20 cellular contexts compared by ENCODE assay signal in genomic region chr19:14479309-14479984, GRCh38. TPM values are rescaled to one million over a fixed set of nuclear protein-coding genes. Genes with fewer than 3 reads are reported as not detected.
DNase-seq lines count a peak whose midpoint lies in the region; ATAC-seq, FAIRE-seq and TF ChIP-seq lines count a peak whose summit lies in the region.
"Had no signal": no experiment of that assay in that cellular context is flagged by ENCODE, and none has a peak within 500 bp of the region (broad histone marks: within the 10 kb centered on the region; RNA-seq: fewer than 3 reads in every experiment).

No MANE protein-coding gene starts in this region.

- H3K27me3 Mint-ChIP-seq in WTC11 (ENCODE audit: low read depth): peaks cover 2% of the 10 kb centered on the region; the same call in 1 of the 2 replicates

- no peak for ATAC-seq in Right ventricle myocardium inferior
- no peak for ATAC-seq in heart left ventricle
- no peak for ATAC-seq in K562
- no peak for ATAC-seq in WTC11
- ATAC-seq in HG03097 (IDR thresholded peaks at IDR 0.05; ENCODE audit: low FRiP score, unreplicated experiment): no peak

- TF ChIP-seq POLR2A in heart left ventricle (IDR thresholded peaks at IDR 0.05) (no peak), K562 (conservative IDR thresholded peaks at IDR 0.05) (no peak; the same call in 1 of the 2 replicates), spleen (IDR thresholded peaks at IDR 0.05) (no peak)

- H3K9me3 ChIP-seq in heart left ventricle (no peaks in the 10 kb centered on the region), K562 (replicated peaks; ENCODE audit: control insufficient read depth, insufficient read depth, low read depth, low read length) (no peaks in the 10 kb centered on the region), spleen (no peaks in the 10 kb centered on the region)
- H3K9me3 ChIP-seq: Caco-2 had no signal

- H3K27me3 ChIP-seq in heart left ventricle (peaks cover 0 to 16% (median 10%) of the 10 kb centered on the region in 9 donors), K562 (ENCODE audit: control insufficient read depth in 2 of 2, insufficient read depth in 2 of 2, low read length in 2 of 2) (no peaks in the 10 kb centered on the region), spleen (replicated peaks in 1 of 7) (peaks cover 0 to 24% (median 13%) of the 10 kb centered on the region in 7 donors)

- H3K9me1 ChIP-seq in K562 (ENCODE audit: control insufficient read depth, insufficient read depth, low read length): no peaks in the 10 kb centered on the region

- H3K27ac ChIP-seq in heart left ventricle (no peak overlapping the region), K562 (ENCODE audit: extremely low read depth, low read depth, low read length) (no peak overlapping the region), spleen (peak overlapping the region in 6 of 8 donors; percentile 13 to 75 (median 44))
- H3K27ac ChIP-seq: 22Rv1, GM23248 had no signal

- no peaks in the 10 kb centered on the region for H3K9me3 Mint-ChIP-seq in WTC11
- H3K9me3 Mint-ChIP-seq: CD4-positive, alpha-beta T cell; HFFc6 had no signal

- TF ChIP-seq CTCF in heart left ventricle (IDR thresholded peaks at IDR 0.05) (no peak), K562 (IDR thresholded peaks at IDR 0.05 in 2 of 3, conservative IDR thresholded peaks at IDR 0.05 in 1 of 3; ENCODE audit: insufficient read depth in 2 of 3, low read depth in 1 of 3, low read length in 3 of 3) (no peak), spleen (IDR thresholded peaks at IDR 0.05 in 8 of 11, conservative IDR thresholded peaks at IDR 0.05 in 3 of 11) (no peak), WTC11 (IDR thresholded peaks at IDR 0.05) (no peak)

- no peak overlapping the region for H3K4me3 Mint-ChIP-seq in WTC11
- H3K4me3 Mint-ChIP-seq: CD4-positive, alpha-beta T cell; HFFc6 had no signal

- H3K79me2 ChIP-seq in K562 (ENCODE audit: control insufficient read depth, insufficient read depth, low read length): no peaks in the 10 kb centered on the region

- TF ChIP-seq RAD21 in Ishikawa (IDR thresholded peaks at IDR 0.05; ENCODE audit: low read depth) (no peak), K562 (CRISPR knock-in tag; conservative IDR thresholded peaks at IDR 0.05 in 1 of 2, IDR thresholded peaks at IDR 0.05 in 1 of 2) (no peak)

- peaks cover 0 to 31% (median 14%) of the 10 kb centered on the region in 12 donors for H3K4me1 ChIP-seq in heart left ventricle
- H3K4me1 ChIP-seq in K562 (replicated peaks in 1 of 2; ENCODE audit: control insufficient read depth in 2 of 2, insufficient read depth in 2 of 2, low read length in 2 of 2): peaks cover 9 to 57% of the 10 kb centered on the region in 2 experiments
- H3K4me1 ChIP-seq in spleen: peaks cover 10 to 65% (median 35%) of the 10 kb centered on the region in 6 donors
- H3K4me1 ChIP-seq: Caco-2 had no signal

- H3K4me1 Mint-ChIP-seq in WTC11: peaks cover 16% of the 10 kb centered on the region

- H3K4me2 ChIP-seq in K562 (ENCODE audit: insufficient read depth, low read length): no peak overlapping the region

- TF ChIP-seq EP300 in Ishikawa (IDR thresholded peaks at IDR 0.05; ENCODE audit: borderline replicate concordance) (no peak), K562 (IDR thresholded peaks at IDR 0.05; ENCODE audit: low read length) (no peak)

- 80 to 93% (median 89%) methylated on average over 14 of the region's 14 CpGs for WGBS in heart left ventricle, 4 donors
- WGBS in K562 (ENCODE audit: insufficient coverage, low coverage, missing lambda C conversion rate): 85% methylated on average over 8 of the region's 14 CpGs
- 60 to 84% (median 69%) methylated on average over 14 of the region's 14 CpGs for WGBS in spleen, 5 donors

- DNase-seq in Right ventricle myocardium inferior (ENCODE audit: missing footprints): peak; percentile 72
- no peak for DNase-seq in heart left ventricle
- DNase-seq in K562 (ENCODE audit: extremely low read depth in 1 of 4, low spot score in 3 of 4): no peak
- DNase-seq in spleen: no peak
- no peak for DNase-seq in WTC11 (ENCODE audit: low spot score)
- DNase-seq in CD1c-positive myeloid dendritic cell (ENCODE audit: extremely low spot score): no peak
- DNase-seq: GM23248, HFFc6, NCI-H1436, NCI-H2029 treated with DMSO at 0.1 percent for 48 hours, NCI-H2171 treated with DMSO at 0.1 percent for 48 hours, NCI-H446 treated with DMSO at 0.1 percent for 48 hours, SHP77 treated with DMSO at 0.1 percent for 48 hours had no signal

- H3K36me3 ChIP-seq in heart left ventricle (peaks cover 0 to 57% (median 37%) of the 10 kb centered on the region in 9 donors), K562 (ENCODE audit: control insufficient read depth, insufficient read depth, low read length) (peaks cover 19% of the 10 kb centered on the region; the same call in 2 of the 3 replicates), spleen (peaks cover 0 to 57% (median 25%) of the 10 kb centered on the region in 6 donors)

- no peak overlapping the region for H2AFZ ChIP-seq in K562 (ENCODE audit: low read depth, low read length)
- H2AFZ ChIP-seq: GM23248 had no signal

- no TSS peak for BruUV-seq in K562 (replicated peaks; lab: Mats Ljungman, UMichigan)

- no peak for FAIRE-seq in K562 (lab: Jason Lieb, UNC)
- FAIRE-seq: HepG2, RCC 7860 had no signal

- H4K20me1 ChIP-seq in K562 (replicated peaks; ENCODE audit: control insufficient read depth, insufficient read depth, low read length): no peaks in the 10 kb centered on the region

- POLR2A ChIA-PET in K562 (lab: Yijun Ruan, JAX): interaction anchor here (0.6 kb wide), 1 partner anchor 73 kb away, joined by 3 read pairs; no protein-coding TSS in a partner anchor
- POLR2A ChIA-PET in WTC11 (lab: Charles Lee): interaction anchor here (1.0 kb wide), 1 partner anchor 16 kb away, joined by 3 read pairs; the partner anchor contains the start of gene GIPC1

- H3K36me3 Mint-ChIP-seq in WTC11: peaks cover 14% of the 10 kb centered on the region

- CTCF ChIA-PET in K562 (lab: Yijun Ruan, JAX; ENCODE audit: low intra/inter-chr PET ratio): interaction anchor here (1.2 to 2.3 kb wide), 3 partner anchors 329 to 599 kb away, joined by 3 to 7 read pairs (median 6); partner anchors contain the start of gene ASF1B
- CTCF ChIA-PET in WTC11 (lab: Charles Lee): interaction anchor here (0.6 to 4.7 kb wide), 50 partner anchors 7 to 1594 kb away, joined by 3 to 48 read pairs (median 5); partner anchors contain the start of genes ASF1B, DDX39A, DNAJB1 and GIPC1

- intact Hi-C loops in Right ventricle myocardium inferior (cut with DNase I): loop anchor here (10.0 kb wide), 1 partner anchor 335 kb away; no protein-coding TSS in a partner anchor
- intact Hi-C loops in heart left ventricle (cut with DNase I): loop anchor here in 7 of 10 donors (5.0 to 10.0 kb wide), 6 partner anchors 37 to 345 kb away; partner anchors contain the start of gene ASF1B (in 1 of the 7)
- intact Hi-C loops in K562 (cut with micrococcal nuclease): no loop called here
- intact Hi-C loops in spleen (cut with DNase I; ENCODE audit: low total_unique reads): no loop called here

- peak overlapping the region in 1 of 2 experiments; percentile 85; a peak in 2 of 4 replicates for H3K9ac ChIP-seq in K562 (ENCODE audit: insufficient read depth in 1 of 2, low read depth in 2 of 2, low read length in 2 of 2)
- H3K9ac ChIP-seq: GM23248 had no signal

- no peak overlapping the region for H3K27ac Mint-ChIP-seq in WTC11
- H3K27ac Mint-ChIP-seq: CD4-positive, alpha-beta T cell; HFFc6 had no signal

- in situ Hi-C loops in K562 (cut with MboI): loop anchor here (5.0 kb wide), 1 partner anchor 282 kb away; no protein-coding TSS in a partner anchor

- no peak overlapping the region for H3K4me3 ChIP-seq in heart left ventricle
- H3K4me3 ChIP-seq in K562: no peak overlapping the region
- peak overlapping the region in 1 of 8 donors; percentile 32 for H3K4me3 ChIP-seq in spleen
- H3K4me3 ChIP-seq: GM23248 had no signal

RNA-seq across cellular contexts. Expression of gene PTGER1, which starts 4.3 kb away (rescaled TPM):
- total RNA-seq in Right ventricle myocardium inferior (not detected), heart left ventricle (under 1 TPM in 1 of 9 donors, not detected in 8; 0.35 TPM), K562 (2014; rRNA removed) (0.27 and 0.29 TPM in 2 replicates), K562 (2014; rRNA removed; fragmentation: Illumina TruSeq; extraction: Trizol) (not detected in 2 replicates), K562 (2015; rRNA removed; fragmentation: Illumina TruSeq; extraction: Trizol) (not detected in 2 replicates), K562 (2021) (0.29 and 0.35 TPM in 2 replicates), spleen (10 to 100 TPM in 5 of 7 donors, 1 to 10 TPM in 2; 4.6 to 26.8 (median 12.4) TPM), WTC11 (2021) (0.68 to 1.2 TPM (median 0.87 TPM) in 3 replicates)
- polyA plus RNA-seq in heart left ventricle (under 1 TPM in 1 of 2 donors, not detected in 1; 0.15 TPM), K562 (2011; rRNA removed) (0.06 TPM in 1 of 2 replicates, not detected in the other), K562 (2014; fragmentation: Illumina TruSeq; extraction: Trizol) (not detected in 2 replicates), K562 (2014; fragmentation: Nextera tagmentation; extraction: Ambion mirVana) (not detected), K562 (2014; rRNA removed) (0.34 and 0.36 TPM in 2 replicates), spleen (1 to 10 TPM; 1.8 to 2.8 (median 2.2) TPM)
- total RNA-seq in K562 (2011; cell fraction: chromatin; rRNA removed; ENCODE audit: low replicate concordance): not detected in 2 replicates
- 1.1 and 1.3 TPM in 2 replicates for total RNA-seq in K562 (2011; cell fraction: nucleolus; rRNA removed)
- 0.51 TPM in 1 of 2 replicates, not detected in the other for total RNA-seq in K562 (2011; cell fraction: nucleoplasm; rRNA removed)
- 0.10 and 0.88 TPM in 2 replicates for polyA plus RNA-seq in K562 (2011; cell fraction: cytosol; rRNA removed)
- polyA plus RNA-seq in K562 (2011; cell fraction: nucleus; rRNA removed): 0.13 and 0.34 TPM in 2 replicates
- polyA plus RNA-seq in K562 (2012): 0.16 and 0.65 TPM in 2 replicates
- polyA minus RNA-seq in K562 (2011; rRNA and poly(A)+ RNA removed): not detected in 2 replicates
- not detected in 2 replicates for polyA minus RNA-seq in K562 (2011; cell fraction: cytosol; rRNA and poly(A)+ RNA removed)
- polyA minus RNA-seq in K562 (2011; cell fraction: nucleus; rRNA and poly(A)+ RNA removed): 0.40 TPM in 1 of 2 replicates, not detected in the other
- total RNA-seq: CD4-positive, alpha-beta T cell; HepG2 had no signal

RNA-seq across cellular contexts. Expression of gene GIPC1, which starts 16.5 kb away (rescaled TPM):
- total RNA-seq in Right ventricle myocardium inferior (50.0 TPM), heart left ventricle (10 to 100 TPM; 44.9 to 82.7 (median 49.3) TPM), K562 (2014; rRNA removed) (54.7 and 71.2 TPM in 2 replicates), K562 (2014; rRNA removed; fragmentation: Illumina TruSeq; extraction: Trizol) (7.8 and 12.0 TPM in 2 replicates), K562 (2015; rRNA removed; fragmentation: Illumina TruSeq; extraction: Trizol) (39.7 and 46.3 TPM in 2 replicates), K562 (2021) (49.7 and 51.7 TPM in 2 replicates), spleen (10 to 100 TPM; 17.1 to 40.4 (median 21.7) TPM), WTC11 (2021) (70.7 to 76.5 TPM (median 75.0 TPM) in 3 replicates)
- polyA plus RNA-seq in heart left ventricle (10 to 100 TPM; 54.9 to 87.4 TPM), K562 (2011; rRNA removed) (24.8 and 26.6 TPM in 2 replicates), K562 (2014; fragmentation: Illumina TruSeq; extraction: Trizol) (13.6 and 35.1 TPM in 2 replicates), K562 (2014; fragmentation: Nextera tagmentation; extraction: Ambion mirVana) (1 to 10 TPM in 1 of 2 experiments, under 1 TPM in 1; 0.49 to 1.1 TPM), K562 (2014; rRNA removed) (50.8 and 52.2 TPM in 2 replicates), spleen (10 to 100 TPM; 30.0 to 58.1 (median 31.3) TPM)
- total RNA-seq in K562 (2011; cell fraction: chromatin; rRNA removed; ENCODE audit: low replicate concordance): 18.6 and 50.3 TPM in 2 replicates
- 32.9 and 38.4 TPM in 2 replicates for total RNA-seq in K562 (2011; cell fraction: nucleolus; rRNA removed)
- total RNA-seq in K562 (2011; cell fraction: nucleoplasm; rRNA removed): 26.4 and 30.8 TPM in 2 replicates
- polyA plus RNA-seq in K562 (2011; cell fraction: cytosol; rRNA removed): 25.0 and 75.6 TPM in 2 replicates
- polyA plus RNA-seq in K562 (2011; cell fraction: nucleus; rRNA removed): 15.3 and 27.8 TPM in 2 replicates
- 37.9 and 39.8 TPM in 2 replicates for polyA plus RNA-seq in K562 (2012)
- polyA minus RNA-seq in K562 (2011; rRNA and poly(A)+ RNA removed): 6.3 and 11.7 TPM in 2 replicates
- polyA minus RNA-seq in K562 (2011; cell fraction: cytosol; rRNA and poly(A)+ RNA removed): 32.3 and 41.7 TPM in 2 replicates
- polyA minus RNA-seq in K562 (2011; cell fraction: nucleus; rRNA and poly(A)+ RNA removed): 8.9 and 9.0 TPM in 2 replicates

RNA-seq across cellular contexts. Expression of gene DNAJB1, which starts 38.8 kb away (rescaled TPM):
- total RNA-seq in Right ventricle myocardium inferior (46.9 TPM), heart left ventricle (10 to 100 TPM; 34.7 to 70.6 (median 44.8) TPM), K562 (2014; rRNA removed) (62.1 and 71.5 TPM in 2 replicates), K562 (2014; rRNA removed; fragmentation: Illumina TruSeq; extraction: Trizol) (51.2 and 60.9 TPM in 2 replicates), K562 (2015; rRNA removed; fragmentation: Illumina TruSeq; extraction: Trizol) (85.3 and 86.5 TPM in 2 replicates), K562 (2021) (94.8 and 99.9 TPM in 2 replicates), spleen (100 to 1,000 TPM in 1 of 7 donors, 10 to 100 TPM in 6; 33.9 to 157 (median 43.0) TPM), WTC11 (2021) (54.5 to 88.7 TPM (median 81.9 TPM) in 3 replicates)
- polyA plus RNA-seq in heart left ventricle (10 to 100 TPM; 27.5 to 69.1 TPM), K562 (2011; rRNA removed) (83.5 and 113 TPM in 2 replicates), K562 (2014; fragmentation: Illumina TruSeq; extraction: Trizol) (78.3 and 100 TPM in 2 replicates), K562 (2014; fragmentation: Nextera tagmentation; extraction: Ambion mirVana) (10 to 100 TPM; 13.2 to 16.2 TPM), K562 (2014; rRNA removed) (61.7 and 79.2 TPM in 2 replicates), spleen (10 to 100 TPM; 12.6 to 29.4 (median 19.7) TPM)
- 66.1 and 87.4 TPM in 2 replicates for total RNA-seq in K562 (2011; cell fraction: chromatin; rRNA removed; ENCODE audit: low replicate concordance)
- total RNA-seq in K562 (2011; cell fraction: nucleolus; rRNA removed): 67.0 and 68.3 TPM in 2 replicates
- 68.0 and 69.1 TPM in 2 replicates for total RNA-seq in K562 (2011; cell fraction: nucleoplasm; rRNA removed)
- polyA plus RNA-seq in K562 (2011; cell fraction: cytosol; rRNA removed): 101 TPM in 2 replicates
- polyA plus RNA-seq in K562 (2011; cell fraction: nucleus; rRNA removed): 78.2 and 79.0 TPM in 2 replicates
- 69.4 and 84.8 TPM in 2 replicates for polyA plus RNA-seq in K562 (2012)
- 71.6 and 93.9 TPM in 2 replicates for polyA minus RNA-seq in K562 (2011; rRNA and poly(A)+ RNA removed)
- polyA minus RNA-seq in K562 (2011; cell fraction: cytosol; rRNA and poly(A)+ RNA removed): 31.4 and 40.9 TPM in 2 replicates
- polyA minus RNA-seq in K562 (2011; cell fraction: nucleus; rRNA and poly(A)+ RNA removed): 22.5 and 40.4 TPM in 2 replicates

RNA-seq across cellular contexts. Expression of gene PKN1, which starts 46.3 kb away (rescaled TPM):
- total RNA-seq in Right ventricle myocardium inferior: 149 TPM
- total RNA-seq in heart left ventricle: 100 to 1,000 TPM; 119 to 206 (median 136) TPM
- polyA plus RNA-seq in heart left ventricle: 100 to 1,000 TPM; 109 to 126 TPM
- total RNA-seq in K562 (2011; cell fraction: chromatin; rRNA removed; ENCODE audit: low replicate concordance): 22.5 and 89.0 TPM in 2 replicates
- total RNA-seq in K562 (2011; cell fraction: nucleolus; rRNA removed): 76.9 and 79.6 TPM in 2 replicates
- total RNA-seq in K562 (2011; cell fraction: nucleoplasm; rRNA removed): 33.7 and 45.6 TPM in 2 replicates
- 108 and 133 TPM in 2 replicates for total RNA-seq in K562 (2014; rRNA removed)
- total RNA-seq in K562 (2014; rRNA removed; fragmentation: Illumina TruSeq; extraction: Trizol): 25.8 and 37.3 TPM in 2 replicates
- total RNA-seq in K562 (2015; rRNA removed; fragmentation: Illumina TruSeq; extraction: Trizol): 75.0 and 80.6 TPM in 2 replicates
- 222 and 228 TPM in 2 replicates for total RNA-seq in K562 (2021)
- 52.1 and 63.7 TPM in 2 replicates for polyA plus RNA-seq in K562 (2011; rRNA removed)
- 66.1 and 116 TPM in 2 replicates for polyA plus RNA-seq in K562 (2011; cell fraction: cytosol; rRNA removed)
- 105 and 144 TPM in 2 replicates for polyA plus RNA-seq in K562 (2011; cell fraction: nucleus; rRNA removed)
- 160 and 186 TPM in 2 replicates for polyA plus RNA-seq in K562 (2012)
- polyA plus RNA-seq in K562 (2014; fragmentation: Illumina TruSeq; extraction: Trizol): 77.5 and 97.5 TPM in 2 replicates
- polyA plus RNA-seq in K562 (2014; fragmentation: Nextera tagmentation; extraction: Ambion mirVana): under 1 TPM; 0.30 to 0.57 TPM
- 97.3 and 108 TPM in 2 replicates for polyA plus RNA-seq in K562 (2014; rRNA removed)
- 37.3 and 59.9 TPM in 2 replicates for polyA minus RNA-seq in K562 (2011; rRNA and poly(A)+ RNA removed)
- polyA minus RNA-seq in K562 (2011; cell fraction: cytosol; rRNA and poly(A)+ RNA removed): 93.0 and 105 TPM in 2 replicates
- polyA minus RNA-seq in K562 (2011; cell fraction: nucleus; rRNA and poly(A)+ RNA removed): 25.6 and 39.1 TPM in 2 replicates
- 100 to 1,000 TPM; 138 to 213 (median 175) TPM for total RNA-seq in spleen
- polyA plus RNA-seq in spleen: 100 to 1,000 TPM in 2 of 3 donors, 10 to 100 TPM in 1; 93.3 to 186 (median 113) TPM
- total RNA-seq in WTC11 (2021): 170 to 197 TPM (median 187 TPM) in 3 replicates

RNA-seq across cellular contexts. Expression of gene TECR, which starts 49.9 kb away (rescaled TPM):
- total RNA-seq in Right ventricle myocardium inferior: 77.4 TPM
- 10 to 100 TPM; 48.1 to 88.4 (median 71.7) TPM for total RNA-seq in heart left ventricle
- 100 to 1,000 TPM in 1 of 2 donors, 10 to 100 TPM in 1; 71.4 to 102 TPM for polyA plus RNA-seq in heart left ventricle
- 122 and 325 TPM in 2 replicates for total RNA-seq in K562 (2011; cell fraction: chromatin; rRNA removed; ENCODE audit: low replicate concordance)
- total RNA-seq in K562 (2011; cell fraction: nucleolus; rRNA removed): 437 and 484 TPM in 2 replicates
- total RNA-seq in K562 (2011; cell fraction: nucleoplasm; rRNA removed): 307 and 324 TPM in 2 replicates
- total RNA-seq in K562 (2014; rRNA removed): 86.0 and 158 TPM in 2 replicates
- 33.1 and 36.7 TPM in 2 replicates for total RNA-seq in K562 (2014; rRNA removed; fragmentation: Illumina TruSeq; extraction: Trizol)
- 81.9 and 91.6 TPM in 2 replicates for total RNA-seq in K562 (2015; rRNA removed; fragmentation: Illumina TruSeq; extraction: Trizol)
- 186 and 195 TPM in 2 replicates for total RNA-seq in K562 (2021)
- 68.0 and 169 TPM in 2 replicates for polyA plus RNA-seq in K562 (2011; rRNA removed)
- 224 and 335 TPM in 2 replicates for polyA plus RNA-seq in K562 (2011; cell fraction: cytosol; rRNA removed)
- 326 and 378 TPM in 2 replicates for polyA plus RNA-seq in K562 (2011; cell fraction: nucleus; rRNA removed)
- polyA plus RNA-seq in K562 (2012): 229 and 297 TPM in 2 replicates
- polyA plus RNA-seq in K562 (2014; fragmentation: Illumina TruSeq; extraction: Trizol): 204 and 211 TPM in 2 replicates
- 10 to 100 TPM; 29.3 to 73.2 TPM for polyA plus RNA-seq in K562 (2014; fragmentation: Nextera tagmentation; extraction: Ambion mirVana)
- polyA plus RNA-seq in K562 (2014; rRNA removed): 81.4 and 108 TPM in 2 replicates
- polyA minus RNA-seq in K562 (2011; rRNA and poly(A)+ RNA removed): 76.6 and 95.7 TPM in 2 replicates
- 188 and 209 TPM in 2 replicates for polyA minus RNA-seq in K562 (2011; cell fraction: cytosol; rRNA and poly(A)+ RNA removed)
- 66.2 and 80.1 TPM in 2 replicates for polyA minus RNA-seq in K562 (2011; cell fraction: nucleus; rRNA and poly(A)+ RNA removed)
- total RNA-seq in spleen: 10 to 100 TPM; 51.6 to 92.2 (median 60.9) TPM
- polyA plus RNA-seq in spleen: 10 to 100 TPM; 75.8 to 89.0 (median 76.6) TPM
- 161 to 198 TPM (median 197 TPM) in 3 replicates for total RNA-seq in WTC11 (2021)

Comparison
In these comparisons a context has a peak if more than half of its experiments do, and no peak if none do; other contexts are left out.
1. H3K27ac ChIP-seq: peak in spleen (6 of 8); none in heart left ventricle (0 of 12) and K562 (single experiment).
2. intact Hi-C loops: an anchor here in Right ventricle myocardium inferior (10.0 kb wide) and heart left ventricle (5.0 to 10.0 kb wide); none called in K562 and spleen.